In genomic region chr2:95034818-95035217, GRCh38 we compare ENCODE assay signal across 12 cellular contexts. TPM values are rescaled to one million over a fixed set of nuclear protein-coding genes. Genes with fewer than 3 reads are reported as not detected.
"Had no signal": no experiment of that assay in that cellular context is flagged by ENCODE, and none has a peak within 500 bp of the region (broad histone marks: within the 10 kb centered on the region; RNA-seq: fewer than 3 reads in every experiment).

No MANE protein-coding gene starts in this region.

- H3K4me3 Mint-ChIP-seq: activated CD8-positive, alpha-beta T cell treated with anti-CD3 and anti-CD28 coated beads, Interleukin-2, amount 10 ng/mL, durations not matched to agents 7 days and 5 days; natural killer cell treated with Interleukin-12 subunit alpha and Interleukin-12 subunit beta and Interleukin-15 and Interleukin-18, amount 100 ng/mL, for 72 hours had no signal

- H3K4me3 ChIP-seq: breast epithelium, gastroesophageal sphincter, upper lobe of right lung had no signal

- H3K27ac Mint-ChIP-seq: activated CD8-positive, alpha-beta T cell treated with anti-CD3 and anti-CD28 coated beads, Interleukin-2, amount 10 ng/mL, durations not matched to agents 7 days and 5 days; natural killer cell treated with Interleukin-12 subunit alpha and Interleukin-12 subunit beta and Interleukin-15 and Interleukin-18, amount 100 ng/mL, for 72 hours; progenitor cell of endocrine pancreas had no signal

- DNase-seq: activated CD8-positive, alpha-beta memory T cell treated with anti-CD3 and anti-CD28 coated beads, Interleukin-2, amount 50 U/mL, for 48 hours; activated CD8-positive, alpha-beta T cell treated with anti-CD3 and anti-CD28 coated beads, Interleukin-2, amount 10 ng/mL, durations not matched to agents 7 days and 5 days; aorta; small intestine; upper lobe of right lung had no signal

- H3K9me3 ChIP-seq: breast epithelium, gastroesophageal sphincter, upper lobe of right lung had no signal

- H3K36me3 ChIP-seq: breast epithelium, gastroesophageal sphincter, upper lobe of right lung had no signal

- H3K27ac ChIP-seq: breast epithelium, upper lobe of right lung had no signal

- H3K4me1 ChIP-seq: breast epithelium, upper lobe of right lung had no signal

- H3K27me3 ChIP-seq: upper lobe of right lung had no signal

- H3K36me3 Mint-ChIP-seq: natural killer cell treated with Interleukin-12 subunit alpha and Interleukin-12 subunit beta and Interleukin-15 and Interleukin-18, amount 100 ng/mL, for 72 hours had no signal

RNA-seq across cellular contexts. Expression of gene MAL, which starts 9.3 kb away (rescaled TPM):
- total RNA-seq: endothelial cell of umbilical vein, lung microvascular endothelial cell, progenitor cell of endocrine pancreas, subcutaneous adipose tissue had no signal
